9 cellular contexts compared by ENCODE assay signal in the genomic region with DNA sequence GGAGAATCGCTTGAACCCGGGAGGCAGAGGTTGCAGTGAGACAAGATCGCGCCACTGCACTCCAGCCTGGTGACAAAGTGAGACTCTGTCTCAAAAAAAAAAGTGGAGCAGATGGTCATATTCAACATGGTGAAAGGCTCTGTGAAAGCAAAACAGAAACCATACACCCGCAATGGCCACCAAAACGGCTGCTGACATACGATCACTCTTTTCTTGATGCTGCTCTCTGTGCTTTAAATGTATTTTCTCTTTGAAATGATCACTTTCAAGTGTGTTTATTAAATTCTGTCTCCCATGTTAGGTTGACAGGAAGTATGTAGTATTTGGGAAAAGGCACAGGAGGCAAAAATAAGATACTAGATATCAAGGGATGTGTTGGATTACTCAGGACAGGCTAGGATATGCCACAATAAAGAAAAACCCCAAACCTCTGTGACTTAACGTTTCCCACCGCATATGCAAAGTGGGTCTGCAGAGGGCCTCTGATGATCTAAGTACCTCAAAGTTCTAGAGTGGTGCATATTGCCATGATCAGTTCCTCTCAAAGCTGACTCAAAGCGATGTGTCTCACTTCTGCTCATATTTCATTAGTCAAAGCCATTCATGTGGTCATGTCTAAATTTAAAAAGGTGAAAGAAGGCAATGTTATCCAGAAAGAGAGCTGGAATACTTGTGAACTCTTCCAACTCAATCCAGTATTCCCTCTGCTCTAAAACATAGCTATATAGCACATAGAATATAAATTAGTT.
DNase-seq lines count a peak whose midpoint lies in the region; ATAC-seq and TF ChIP-seq lines count a peak whose summit lies in the region.
"Had no signal": no experiment of that assay in that cellular context is flagged by ENCODE, and none has a peak within 500 bp of the region (broad histone marks: within the 10 kb centered on the region; RNA-seq: fewer than 3 reads in every experiment).

No MANE protein-coding gene starts in this region.

- WGBS in spleen, 5 donors = 49 to 61% (median 52%) methylated on average over 10 of the region's 10 CpGs

- peaks cover 0 to 23% (median 13%) of the 10 kb centered on the region in 6 donors for H3K4me1 ChIP-seq in spleen
- H3K4me1 ChIP-seq: SJSA1 had no signal

- H3K27me3 ChIP-seq in spleen (replicated peaks in 1 of 7) = no peaks in the 10 kb centered on the region
- H3K27me3 ChIP-seq: SJSA1 had no signal

- H3K4me3 ChIP-seq in spleen = peak overlapping the region in 1 of 8 donors; percentile 14
- H3K4me3 ChIP-seq: SJSA1 had no signal

- no peaks in the 10 kb centered on the region for H3K36me3 ChIP-seq in spleen
- H3K36me3 ChIP-seq: SJSA1 had no signal

- H3K27me3 Mint-ChIP-seq in immature natural killer cell (ENCODE audit: low read depth in 3 of 3) = peaks cover 0 to 3% (median 2%) of the 10 kb centered on the region in 3 donors

- DNase-seq in NCI-H1694 (lab: John Stamatoyannopoulos, UW) (peak; percentile 10), immature natural killer cell (peak; percentile 20 to 42 (median 24)), G401 (ENCODE audit: low spot score) (no peak), mucosa of gallbladder (ENCODE audit: low spot score) (no peak), inferior parietal cortex (ENCODE audit: extremely low spot score) (no peak), spleen (no peak)

- in situ Hi-C loops in G401 (cut with HindIII; ENCODE audit: low sequenced_read_pairs) = no loop called here

- no peaks in the 10 kb centered on the region for H3K9me3 ChIP-seq in spleen
- H3K9me3 ChIP-seq: SJSA1 had no signal

- no peak for TF ChIP-seq POLR2A in spleen (IDR thresholded peaks at IDR 0.05)

- H3K9me3 Mint-ChIP-seq in immature natural killer cell = no peaks in the 10 kb centered on the region

- no peaks in the 10 kb centered on the region for H3K36me3 Mint-ChIP-seq in immature natural killer cell

- ATAC-seq in GM18867 (IDR thresholded peaks at IDR 0.05; ENCODE audit: unreplicated experiment) (peak; percentile 97), HG02623 (IDR thresholded peaks at IDR 0.05; ENCODE audit: unreplicated experiment) (peak; percentile 97)

- H3K27ac Mint-ChIP-seq in immature natural killer cell = peak overlapping the region; percentile 74 to 86 (median 82)

- H3K27ac ChIP-seq in spleen = peak overlapping the region in 4 of 8 donors; percentile 24 to 63 (median 40)
- H3K27ac ChIP-seq: SJSA1 had no signal

- TF ChIP-seq CTCF in spleen (IDR thresholded peaks at IDR 0.05 in 8 of 11, conservative IDR thresholded peaks at IDR 0.05 in 3 of 11) = no peak

- peak overlapping the region; percentile 40 to 76 (median 70) for H3K4me3 Mint-ChIP-seq in immature natural killer cell

- peaks cover 38 to 41% of the 10 kb centered on the region in 2 donors for H3K4me1 Mint-ChIP-seq in immature natural killer cell

- intact Hi-C loops in spleen (cut with DNase I; ENCODE audit: low total_unique reads) = no loop called here

Comparison
In these comparisons a context has a peak if more than half of its experiments do, and no peak if none do; other contexts are left out.
1. DNase-seq: peak in NCI-H1694 (single experiment) and immature natural killer cell (3 of 3); none in G401 (single experiment), mucosa of gallbladder (single experiment), inferior parietal cortex (single experiment) and spleen (single experiment).